In genomic region chr4:140644470-140645185, GRCh38 we compare ENCODE assay signal across 24 cellular contexts.
"Had no signal": no experiment of that assay in that cellular context is flagged by ENCODE, and none has a peak within 500 bp of the region (broad histone marks: within the 10 kb centered on the region; RNA-seq: fewer than 3 reads in every experiment).

No MANE protein-coding gene starts in this region.

- H3K4me3 ChIP-seq: gastrocnemius medialis, hepatocyte, left ventricle myocardium inferior, lower lobe of right lung, mucosa of descending colon, ovary, psoas muscle, smooth muscle cell, suprapubic skin, transverse colon, vagina had no signal

- H3K4me2 ChIP-seq: hepatocyte, smooth muscle cell had no signal

- H3K9me3 ChIP-seq: gastrocnemius medialis, left ventricle myocardium inferior, lower lobe of right lung, mucosa of descending colon, ovary, psoas muscle, suprapubic skin, transverse colon, vagina had no signal

- H3K27ac ChIP-seq: gastrocnemius medialis, left ventricle myocardium inferior, lower lobe of right lung, ovary, psoas muscle, suprapubic skin, transverse colon, vagina had no signal

- H3K27me3 ChIP-seq: gastrocnemius medialis, hepatocyte, ovary, suprapubic skin, transverse colon, vagina had no signal

- H3K4me3 Mint-ChIP-seq: mesothelial cell of epicardium; nephron progenitor cell; stimulated activated memory B cell treated with anti-CD40 and anti-IgM and Interleukin-4, amounts not matched to agents 10 μg/mL and 1 μg/mL and 100 μg/mL, for 72 hours; stimulated activated naive CD8-positive, alpha-beta T cell treated with anti-CD3 and anti-CD28 coated beads, Interleukin-15, Interleukin-2, amounts not matched to agents 100 ng/mL and 50 ng/mL, for 24 hours had no signal

- H3K4me1 ChIP-seq: gastrocnemius medialis, lower lobe of right lung, psoas muscle, suprapubic skin, transverse colon, vagina had no signal

- H3K9me3 Mint-ChIP-seq: mesothelial cell of epicardium; naive B cell; nephron progenitor cell; stimulated activated memory B cell treated with anti-CD40 and anti-IgM and Interleukin-4, amounts not matched to agents 10 μg/mL and 1 μg/mL and 100 μg/mL, for 72 hours; stimulated activated naive CD8-positive, alpha-beta T cell treated with anti-CD3 and anti-CD28 coated beads, Interleukin-15, Interleukin-2, amounts not matched to agents 100 ng/mL and 50 ng/mL, for 24 hours had no signal

- ATAC-seq: gastrocnemius medialis; mucosa of descending colon; psoas muscle; sciatic nerve; stimulated activated memory B cell treated with anti-CD40 and anti-IgM and Interleukin-4, amounts not matched to agents 10 μg/mL and 1 μg/mL and 100 μg/mL, for 72 hours had no signal

- H3K36me3 ChIP-seq: gastrocnemius medialis, ovary, transverse colon had no signal

- H3K27ac Mint-ChIP-seq: stimulated activated naive CD8-positive, alpha-beta T cell treated with anti-CD3 and anti-CD28 coated beads, Interleukin-15, Interleukin-2, amounts not matched to agents 100 ng/mL and 50 ng/mL, for 24 hours had no signal

- H2AFZ ChIP-seq: hepatocyte had no signal

- H3K79me2 ChIP-seq: hepatocyte had no signal

- H3K27me3 Mint-ChIP-seq: naive B cell; stimulated activated memory B cell treated with anti-CD40 and anti-IgM and Interleukin-4, amounts not matched to agents 10 μg/mL and 1 μg/mL and 100 μg/mL, for 72 hours; stimulated activated naive CD8-positive, alpha-beta T cell treated with anti-CD3 and anti-CD28 coated beads, Interleukin-15, Interleukin-2, amounts not matched to agents 100 ng/mL and 50 ng/mL, for 24 hours had no signal

- DNase-seq: cerebellar nuclear complex; cortex of kidney; gastrocnemius medialis; head of caudate nucleus; left cardiac atrium; left ventricle myocardium inferior; lower lobe of right lung; mucosa of descending colon; naive B cell; nephron progenitor cell; occipital lobe; psoas muscle; stimulated activated CD4-positive, alpha-beta T cell treated with anti-CD3 and anti-CD28 coated beads, Interleukin-2, amount 100 ng/mL, for 24 hours; stimulated activated CD4-positive, alpha-beta T cell treated with anti-CD3 and anti-CD28 coated beads, Interleukin-4, amount 100 ng/mL, for 24 hours; transverse colon had no signal
